In the genomic region with DNA sequence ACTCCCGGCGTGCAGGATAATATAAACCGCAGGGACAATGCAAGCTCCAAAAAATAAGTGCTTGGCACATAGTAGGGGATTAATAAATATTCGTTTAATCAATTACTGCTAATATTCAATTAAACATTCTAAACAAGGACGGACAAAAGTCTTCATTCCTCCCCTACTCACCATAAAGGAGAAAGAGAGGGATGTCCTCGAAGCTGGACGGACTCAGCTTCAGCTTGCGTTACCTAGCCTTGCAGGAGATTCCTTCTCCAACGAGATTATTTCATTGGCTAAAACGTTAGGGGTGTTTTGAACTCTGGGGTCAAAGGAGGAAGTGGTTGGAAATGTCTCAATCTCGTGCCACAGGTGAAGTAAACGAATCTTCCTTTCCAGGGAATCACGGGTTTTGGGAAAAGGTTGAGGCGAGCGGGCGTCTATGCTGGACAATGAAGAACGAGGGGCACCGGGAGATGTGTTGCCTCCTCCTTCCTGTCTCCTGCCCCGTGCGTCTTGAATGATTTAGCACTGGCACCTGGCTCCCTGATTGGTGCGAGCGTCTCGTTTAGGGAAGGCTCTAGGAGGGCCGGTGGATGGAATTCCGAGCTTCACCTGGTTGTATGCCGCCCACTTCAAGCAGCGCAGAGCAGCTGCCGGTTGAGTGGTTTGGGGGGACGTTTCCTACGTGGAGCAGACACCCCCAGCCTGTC, we compare ENCODE assay signal across 15 cellular contexts. TPM values are rescaled to one million over a fixed set of nuclear protein-coding genes. Genes with fewer than 3 reads are reported as not detected.
DNase-seq lines count a peak whose midpoint lies in the region; ATAC-seq, FAIRE-seq and TF ChIP-seq lines count a peak whose summit lies in the region.
"Had no signal": no experiment of that assay in that cellular context is flagged by ENCODE, and none has a peak within 500 bp of the region (broad histone marks: within the 10 kb centered on the region; RNA-seq: fewer than 3 reads in every experiment).

No MANE protein-coding gene starts in this region.

- H4K91ac ChIP-seq in H1 (replicated peaks; ENCODE audit: insufficient read length, low read length), result no peak overlapping the region

- H3K4me3 ChIP-seq in H1 (ENCODE audit: extremely low read depth in 1 of 4, insufficient read depth in 2 of 4, low read depth in 3 of 4, low read length in 4 of 4), result peak overlapping the region; percentile 3 to 70 (median 52); a peak in 7 of 8 replicates
- H3K4me3 ChIP-seq: SJCRH30 had no signal

- peak overlapping the region; percentile 55 for H3K27ac Mint-ChIP-seq in activated T-cell treated with anti-CD3 and anti-CD28 coated beads, Interleukin-2, amount 50 U/mL, for 72 hours
- H3K27ac Mint-ChIP-seq in stimulated activated effector memory CD8-positive, alpha-beta T cell treated with anti-CD3 and anti-CD28 coated beads, Interleukin-12 subunit alpha, Interleukin-12 subunit beta, amount 100 ng/mL, for 72 hours, result no peak overlapping the region

- no peak for FAIRE-seq in H1 (lab: Jason Lieb, UNC)

- H2AFZ ChIP-seq in H1 (ENCODE audit: low read length), result no peak overlapping the region

- H3K23me2 ChIP-seq in H1 (ENCODE audit: low read depth, low read length), result peaks cover 42% of the 10 kb centered on the region

- no peak overlapping the region for H3K4ac ChIP-seq in H1 (replicated peaks; ENCODE audit: insufficient read length, low read depth, low read length)

- H3K14ac ChIP-seq in H1 (ENCODE audit: insufficient read length), result no peak overlapping the region

- peaks cover 49 to 70% (median 67%) of the 10 kb centered on the region in 4 experiments for H3K27me3 ChIP-seq in H1 (replicated peaks in 1 of 4; ENCODE audit: control insufficient read depth in 3 of 4, extremely low read depth in 1 of 4, insufficient read depth in 3 of 4, low read length in 3 of 4)
- H3K27me3 ChIP-seq: SJCRH30 had no signal

- TF ChIP-seq POLR2A in H1 (IDR thresholded peaks at IDR 0.05; ENCODE audit: control extremely low read depth in 1 of 2, low read depth in 2 of 2, low read length in 2 of 2), result no peak

- CTCF ChIA-PET in H1 (lab: Charles Lee; ENCODE audit: partially characterized antibody), result interaction anchor here (0.5 to 6.1 kb wide), 34 partner anchors 11 to 578 kb away, joined by 3 to 68 read pairs (median 5); a partner anchor contains a TSS

- no peaks in the 10 kb centered on the region for H3K9me3 Mint-ChIP-seq in activated T-cell treated with anti-CD3 and anti-CD28 coated beads, Interleukin-2, amount 50 U/mL, for 72 hours
- H3K9me3 Mint-ChIP-seq in stimulated activated effector memory CD8-positive, alpha-beta T cell treated with anti-CD3 and anti-CD28 coated beads, Interleukin-12 subunit alpha, Interleukin-12 subunit beta, amount 100 ng/mL, for 72 hours, result no peaks in the 10 kb centered on the region

- no peak overlapping the region for H3K56ac ChIP-seq in H1 (replicated peaks; ENCODE audit: insufficient read length, low read depth, low read length)

- TF ChIP-seq CTCF in H1 (IDR thresholded peaks at IDR 0.05; ENCODE audit: control extremely low read depth in 1 of 3, insufficient read depth in 1 of 3, low read depth in 1 of 3, low read length in 3 of 3), result no peak

- POLR2A ChIA-PET in H1 (lab: Charles Lee; ENCODE audit: partially characterized antibody), result interaction anchor here (1.7 to 3.9 kb wide), 2 partner anchors 97 to 102 kb away, joined by 4 to 13 read pairs; no protein-coding TSS in a partner anchor

- peaks cover 0 to 5% of the 10 kb centered on the region in 2 donors for H3K36me3 Mint-ChIP-seq in activated T-cell treated with anti-CD3 and anti-CD28 coated beads, Interleukin-2, amount 50 U/mL, for 72 hours (ENCODE audit: insufficient read depth in 2 of 2)
- no peaks in the 10 kb centered on the region for H3K36me3 Mint-ChIP-seq in stimulated activated effector memory CD8-positive, alpha-beta T cell treated with anti-CD3 and anti-CD28 coated beads, Interleukin-12 subunit alpha, Interleukin-12 subunit beta, amount 100 ng/mL, for 72 hours

- H2BK120ac ChIP-seq in H1 (replicated peaks; ENCODE audit: low read depth, low read length), result no peak overlapping the region

- H3K4me3 Mint-ChIP-seq in activated T-cell treated with anti-CD3 and anti-CD28 coated beads, Interleukin-2, amount 50 U/mL, for 72 hours, result peak overlapping the region; percentile 68 to 82
- peak overlapping the region; percentile 71 for H3K4me3 Mint-ChIP-seq in stimulated activated effector memory CD8-positive, alpha-beta T cell treated with anti-CD3 and anti-CD28 coated beads, Interleukin-12 subunit alpha, Interleukin-12 subunit beta, amount 100 ng/mL, for 72 hours

- no peak overlapping the region for H4K5ac ChIP-seq in H1 (ENCODE audit: insufficient read length, low read depth, low read length)

- WGBS in H1 (ENCODE audit: extremely low coverage in 1 of 2, insufficient coverage in 1 of 2, insufficient read length in 1 of 2, insufficient replicate concordance in 2 of 2, low coverage in 1 of 2, low lambda C conversion rate in 2 of 2, missing lambda C conversion rate in 1 of 2), 2 experiments, result 9% methylated on average over 30 of the region's 30 CpGs; no CpG with 5 or more reads in 1 of the 2 experiments

- no peak for DNase-seq in activated T-cell treated with anti-CD3 and anti-CD28 coated beads, Interleukin-2, amount 50 U/mL, for 72 hours
- no peak for DNase-seq in activated T-cell treated with anti-CD3 and anti-CD28 coated beads, Interleukin-2, amount 50 U/mL, for 1 hour
- DNase-seq in NCI-H2029 treated with DMSO at 0.1 percent for 48 hours (lab: John Stamatoyannopoulos, UW), result peak; percentile 56
- DNase-seq in H1 (ENCODE audit: low read depth in 1 of 2, low spot score in 2 of 2), result peak in 1 of 2 experiments; percentile 53
- no peak for DNase-seq in stimulated activated effector memory CD8-positive, alpha-beta T cell treated with anti-CD3 and anti-CD28 coated beads, Interleukin-12 subunit alpha, Interleukin-12 subunit beta, amount 100 ng/mL, for 72 hours (ENCODE audit: low spot score in 2 of 2)
- DNase-seq in stimulated activated CD8-positive, alpha-beta memory T cell treated with anti-CD3 and anti-CD28 coated beads, Interleukin-4, amount 100 ng/mL, for 48 hours, result no peak
- DNase-seq: GF-D8; left ventricle myocardium superior; NK-92 treated with Interleukin-12 subunit alpha and Interleukin-12 subunit beta, amount 100 ng/mL, for 24 hours; WERI-Rb-1 had no signal

- H2BK20ac ChIP-seq in H1 (ENCODE audit: low read length), result no peak overlapping the region

- no peak overlapping the region for H3K9ac ChIP-seq in H1 (replicated peaks in 1 of 4; ENCODE audit: extremely low read depth in 1 of 4, low read depth in 3 of 4, low read length in 3 of 4)
- H3K9ac ChIP-seq: parathyroid adenoma had no signal

- peaks cover 0 to 7% of the 10 kb centered on the region in 2 experiments for H4K20me1 ChIP-seq in H1 (replicated peaks in 1 of 2; ENCODE audit: control insufficient read depth in 1 of 2, insufficient read depth in 2 of 2, low read length in 2 of 2)

- H4K8ac ChIP-seq in H1 (ENCODE audit: extremely low read depth, insufficient read depth, low read length), result no peak overlapping the region

- no peaks in the 10 kb centered on the region for H3K9me3 ChIP-seq in H1 (ENCODE audit: insufficient read depth in 2 of 2, low read depth in 1 of 2, low read length in 1 of 2)
- H3K9me3 ChIP-seq: SJCRH30 had no signal

- no peak overlapping the region for H2BK15ac ChIP-seq in H1 (ENCODE audit: low read length)

- no peak overlapping the region for H2AK5ac ChIP-seq in H1 (ENCODE audit: low read depth, low read length)

- H3K36me3 ChIP-seq in H1 (ENCODE audit: control insufficient read depth in 2 of 4, insufficient read depth in 4 of 4, low read length in 3 of 4), result no peaks in the 10 kb centered on the region; a peak in 1 of 8 replicates
- H3K36me3 ChIP-seq: SJCRH30, WERI-Rb-1 had no signal

- peak overlapping the region; percentile 76 to 89 for H3K4me2 ChIP-seq in H1 (ENCODE audit: insufficient read depth in 1 of 2, low read depth in 2 of 2, low read length in 2 of 2)

- H3K4me1 Mint-ChIP-seq in activated T-cell treated with anti-CD3 and anti-CD28 coated beads, Interleukin-2, amount 50 U/mL, for 72 hours (ENCODE audit: low read depth), result peaks cover 46% of the 10 kb centered on the region
- peaks cover 54% of the 10 kb centered on the region for H3K4me1 Mint-ChIP-seq in stimulated activated effector memory CD8-positive, alpha-beta T cell treated with anti-CD3 and anti-CD28 coated beads, Interleukin-12 subunit alpha, Interleukin-12 subunit beta, amount 100 ng/mL, for 72 hours

- H3K18ac ChIP-seq in H1 (ENCODE audit: extremely low read depth, low read length), result no peak overlapping the region

- no peak for TF ChIP-seq EP300 in H1 (IDR thresholded peaks at IDR 0.05; ENCODE audit: borderline replicate concordance in 1 of 2, low read depth in 2 of 2, low read length in 2 of 2)

- ATAC-seq in activated T-cell treated with anti-CD3 and anti-CD28 coated beads, Interleukin-2, amount 50 U/mL, for 72 hours (replicated peaks in 1 of 2), result no peak
- no peak for ATAC-seq in stimulated activated effector memory CD8-positive, alpha-beta T cell treated with anti-CD3 and anti-CD28 coated beads, Interleukin-12 subunit alpha, Interleukin-12 subunit beta, amount 100 ng/mL, for 72 hours
- ATAC-seq in HG03432 (IDR thresholded peaks at IDR 0.05; ENCODE audit: unreplicated experiment), result no peak
- no peak for ATAC-seq in GM18907 (IDR thresholded peaks at IDR 0.05; ENCODE audit: unreplicated experiment)

- no peak overlapping the region for H3K27ac ChIP-seq in H1 (ENCODE audit: low read depth, low read length)
- H3K27ac ChIP-seq: parathyroid adenoma, SJCRH30, WERI-Rb-1 had no signal

- H2BK12ac ChIP-seq in H1 (ENCODE audit: low read depth, low read length), result no peak overlapping the region

- no peak overlapping the region for H2BK5ac ChIP-seq in H1 (ENCODE audit: low read depth, low read length)

- H3K79me2 ChIP-seq in H1 (ENCODE audit: control insufficient read depth in 1 of 2, insufficient read depth in 2 of 2, low read length in 2 of 2), result no peaks in the 10 kb centered on the region

- no peaks in the 10 kb centered on the region for H3K79me1 ChIP-seq in H1 (ENCODE audit: low read depth, low read length)

- no peak for TF ChIP-seq RAD21 in H1 (IDR thresholded peaks at IDR 0.05 in 1 of 2, conservative IDR thresholded peaks at IDR 0.05 in 1 of 2; ENCODE audit: low read depth in 2 of 2, low read length in 2 of 2)

- no peak overlapping the region for H3K23ac ChIP-seq in H1 (ENCODE audit: insufficient read length)

- H3K4me1 ChIP-seq in H1 (replicated peaks in 1 of 4; ENCODE audit: control insufficient read depth in 3 of 4, insufficient read depth in 4 of 4, low read length in 3 of 4), result peaks cover 3 to 40% (median 18%) of the 10 kb centered on the region in 4 experiments

- H3K27me3 Mint-ChIP-seq in activated T-cell treated with anti-CD3 and anti-CD28 coated beads, Interleukin-2, amount 50 U/mL, for 72 hours (ENCODE audit: low read depth), result peaks cover 47% of the 10 kb centered on the region

RNA-seq across cellular contexts. Expression of a gene that starts 2.0 kb away (rescaled TPM):
- total RNA-seq in activated T-cell treated with anti-CD3 and anti-CD28 coated beads, Interleukin-2, amount 50 U/mL, for 72 hours, result 10 to 100 TPM; 12.8 to 17.8 TPM
- 0.34 and 0.65 TPM in 2 replicates for total RNA-seq in H1 (2021; fragmentation: NEBNext Ultra II Directional; extraction: Animal tissue kit (Norgen Biotek cat#: 25700))
- 1.0 and 1.1 TPM in 2 replicates for polyA plus RNA-seq in H1 (2011; rRNA removed)
- polyA plus RNA-seq in H1 (2011; cell fraction: cytosol; rRNA removed), result 0.87 TPM
- 2.7 TPM for polyA plus RNA-seq in H1 (2011; cell fraction: nucleus; rRNA removed)
- polyA plus RNA-seq in H1 (2012, experiment 1 of 2), result 1.0 to 1.8 TPM (median 1.4 TPM) in 4 replicates
- 1.4 TPM for polyA plus RNA-seq in H1 (2012, experiment 2 of 2)
- polyA plus RNA-seq in H1 (2013, experiment 1 of 2), result 0.22 TPM
- 0.18 TPM for polyA plus RNA-seq in H1 (2013, experiment 2 of 2)
- 0.38 and 1.2 TPM in 2 replicates for polyA minus RNA-seq in H1 (2011; rRNA and poly(A)+ RNA removed)
- polyA minus RNA-seq in H1 (2011; cell fraction: cytosol; rRNA and poly(A)+ RNA removed), result not detected
- polyA minus RNA-seq in H1 (2011; cell fraction: nucleus; rRNA and poly(A)+ RNA removed), result 1.9 TPM
- total RNA-seq: left ventricle myocardium superior had no signal

RNA-seq across cellular contexts. Expression of a gene that starts 44.5 kb away (rescaled TPM):
- total RNA-seq in activated T-cell treated with anti-CD3 and anti-CD28 coated beads, Interleukin-2, amount 50 U/mL, for 72 hours, result under 1 TPM; 0.46 to 0.58 TPM
- 2.0 and 2.1 TPM in 2 replicates for total RNA-seq in H1 (2021; fragmentation: NEBNext Ultra II Directional; extraction: Animal tissue kit (Norgen Biotek cat#: 25700))
- 0.20 TPM in 1 of 2 replicates, not detected in the other for polyA plus RNA-seq in H1 (2011; rRNA removed)
- polyA plus RNA-seq in H1 (2011; cell fraction: cytosol; rRNA removed), result not detected
- polyA plus RNA-seq in H1 (2011; cell fraction: nucleus; rRNA removed), result not detected
- 0.66 to 2.6 TPM (median 1.9 TPM) in 4 replicates for polyA plus RNA-seq in H1 (2012, experiment 1 of 2)
- 0.96 TPM for polyA plus RNA-seq in H1 (2012, experiment 2 of 2)
- 1.5 TPM for polyA plus RNA-seq in H1 (2013, experiment 1 of 2)
- 1.4 TPM for polyA plus RNA-seq in H1 (2013, experiment 2 of 2)
- not detected in 2 replicates for polyA minus RNA-seq in H1 (2011; rRNA and poly(A)+ RNA removed)
- polyA minus RNA-seq in H1 (2011; cell fraction: cytosol; rRNA and poly(A)+ RNA removed), result not detected
- polyA minus RNA-seq in H1 (2011; cell fraction: nucleus; rRNA and poly(A)+ RNA removed), result not detected
- total RNA-seq: glomerular endothelial cell had no signal
